9 cellular contexts compared by ENCODE assay signal in the genomic region with DNA sequence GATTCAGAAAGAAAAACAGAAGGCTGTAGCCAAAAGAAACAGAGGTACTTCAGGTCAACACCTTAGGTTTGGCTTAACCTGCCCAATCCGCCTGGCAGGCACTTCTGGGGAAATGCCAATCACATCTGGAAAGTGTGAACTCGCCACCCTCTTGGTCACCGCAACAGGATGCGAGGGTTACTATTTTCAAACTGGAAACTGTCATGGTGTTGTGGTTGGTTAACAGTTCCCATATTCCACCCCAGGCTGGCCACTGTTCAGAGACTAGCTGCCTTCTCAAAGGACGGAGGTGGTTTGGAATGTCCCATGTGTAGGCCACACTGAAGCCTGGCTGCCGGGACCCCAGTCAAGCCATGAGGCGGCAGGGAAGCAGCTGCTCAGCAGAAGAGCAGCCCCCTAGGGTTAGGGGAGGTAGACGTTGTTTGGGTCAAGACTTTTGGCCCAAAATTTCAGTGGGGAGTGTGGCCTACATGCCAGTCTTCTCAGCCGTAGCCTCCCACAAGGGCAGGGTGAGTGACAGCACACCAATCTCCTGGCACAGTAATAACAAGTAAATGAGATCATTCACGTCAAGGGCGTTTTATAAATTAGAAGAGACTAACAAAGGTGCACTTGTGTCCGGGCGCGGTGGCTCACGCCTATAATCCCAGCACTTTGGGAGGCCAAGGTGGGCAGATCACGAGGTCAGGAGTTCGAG. TPM values are rescaled to one million over a fixed set of nuclear protein-coding genes. Genes with fewer than 3 reads are reported as not detected.
A peak's percentile ranks its signal among the peaks of the same experiment; 100 is the strongest.
DNase-seq lines count a peak whose midpoint lies in the region; ATAC-seq and FAIRE-seq lines count a peak whose summit lies in the region.
"Had no signal": no experiment of that assay in that cellular context is flagged by ENCODE, and none has a peak within 500 bp of the region (broad histone marks: within the 10 kb centered on the region; RNA-seq: fewer than 3 reads in every experiment).

No MANE protein-coding gene starts in this region.

- DNase-seq in GM19239 (ENCODE audit: insufficient read length, low spot score) (peak; percentile 27), superior temporal gyrus (ENCODE audit: extremely low spot score) (peak; percentile 8), dedifferentiated amniotic fluid mesenchymal stem cell (ENCODE audit: extremely low spot score) (no peak), glomerular visceral epithelial cell (ENCODE audit: extremely low spot score) (no peak), NCI-H510A treated with DMSO at 0.1 percent for 48 hours (lab: John Stamatoyannopoulos, UW) (no peak)
- DNase-seq: activated naive CD4-positive, alpha-beta T cell treated with Interleukin-2 at 50 U/mL for 16 hours; NCI-H1048 had no signal

- FAIRE-seq in GM19239 (lab: Jason Lieb, UNC) = peak; percentile 94

- peak; percentile 61 for ATAC-seq in HG03378 (IDR thresholded peaks at IDR 0.05; ENCODE audit: unreplicated experiment)
- ATAC-seq in esophagus mucosa = peak; percentile 3

RNA-seq across cellular contexts. Expression of a gene that starts 54.6 kb away (rescaled TPM):
- 21.5 TPM for total RNA-seq in esophagus mucosa

Comparison
In these comparisons a context has a peak if more than half of its experiments do, and no peak if none do; other contexts are left out.
1. DNase-seq: peak in GM19239 (single experiment) and superior temporal gyrus (single experiment); none in dedifferentiated amniotic fluid mesenchymal stem cell (single experiment), glomerular visceral epithelial cell (single experiment) and NCI-H510A treated with DMSO at 0.1 percent for 48 hours (single experiment).